Comparison of ENCODE assay signal across 10 cellular contexts in genomic region chr17:60887607-60888028, GRCh38.
DNase-seq lines count a peak whose midpoint lies in the region; ATAC-seq and TF ChIP-seq lines count a peak whose summit lies in the region.
"Had no signal": no experiment of that assay in that cellular context is flagged by ENCODE, and none has a peak within 500 bp of the region (broad histone marks: within the 10 kb centered on the region; RNA-seq: fewer than 3 reads in every experiment).

No MANE protein-coding gene starts in this region.

- no peak overlapping the region for H2BK120ac ChIP-seq in IMR-90 (ENCODE audit: low read depth, low read length)

- peak overlapping the region; percentile 86 for H3K4me3 Mint-ChIP-seq in chondrocyte (ENCODE audit: unreplicated experiment)
- peak overlapping the region; percentile 83 for H3K4me3 Mint-ChIP-seq in neural progenitor cell
- H3K4me3 Mint-ChIP-seq in activated T-helper 17 cell treated with anti-CD3 and anti-CD28 coated beads, Interleukin-2, amount 50 U/mL, for 72 hours: no peak overlapping the region

- no peak overlapping the region for H2AK5ac ChIP-seq in IMR-90 (ENCODE audit: low read depth, low read length)

- no peak overlapping the region for H4K91ac ChIP-seq in IMR-90 (ENCODE audit: insufficient read depth, low read depth, low read length)

- TF ChIP-seq CTCF in IMR-90 (conservative IDR thresholded peaks at IDR 0.05; ENCODE audit: low read depth, low read length) (no peak), chondrocyte (IDR thresholded peaks at IDR 0.05) (no peak), neural progenitor cell (IDR thresholded peaks at IDR 0.05) (no peak), lower leg skin (IDR thresholded peaks at IDR 0.05) (no peak)

- no peak overlapping the region for H3K18ac ChIP-seq in IMR-90 (ENCODE audit: low read depth, low read length)

- no peak overlapping the region for H3K4ac ChIP-seq in IMR-90 (ENCODE audit: low read depth, low read length)

- H3K9me3 ChIP-seq in IMR-90 (ENCODE audit: control insufficient read depth, insufficient read depth, low read length): no peaks in the 10 kb centered on the region
- no peaks in the 10 kb centered on the region for H3K9me3 ChIP-seq in neural progenitor cell (ENCODE audit: low read depth)

- H3K4me1 ChIP-seq in IMR-90 (ENCODE audit: control insufficient read depth, insufficient read depth, low read length): no peaks in the 10 kb centered on the region
- peaks cover 16% of the 10 kb centered on the region for H3K4me1 ChIP-seq in neural progenitor cell

- H3F3A ChIP-seq in neural progenitor cell (ENCODE audit: low read depth): peaks cover 6% of the 10 kb centered on the region

- H3K9me1 ChIP-seq in IMR-90 (ENCODE audit: insufficient read depth, low read length): no peaks in the 10 kb centered on the region

- intact Hi-C loops in IMR-90 (cut with micrococcal nuclease) (no loop called here), lower leg skin (cut with DNase I; ENCODE audit: low total_unique reads) (no loop called here)

- H3K9ac ChIP-seq in IMR-90 (ENCODE audit: low read depth, low read length): no peak overlapping the region
- no peak overlapping the region for H3K9ac ChIP-seq in neural progenitor cell

- H2AFZ ChIP-seq in IMR-90 (replicated peaks; ENCODE audit: low read length, poor library complexity) (no peak overlapping the region), neural progenitor cell (replicated peaks) (peak overlapping the region; percentile 66)

- no peak for TF ChIP-seq RAD21 in IMR-90 (IDR thresholded peaks at IDR 0.05; ENCODE audit: low read length)

- no TSS peak for BruUV-seq in IMR-90 (replicated peaks; lab: Mats Ljungman, UMichigan)

- H3K27ac ChIP-seq in IMR-90 (ENCODE audit: insufficient read depth, low read length) (no peak overlapping the region), neural progenitor cell (no peak overlapping the region)

- ATAC-seq in IMR-90 (ENCODE audit: low read depth): no peak
- no peak for ATAC-seq in activated T-helper 17 cell treated with anti-CD3 and anti-CD28 coated beads, Interleukin-2, amount 50 U/mL, for 72 hours (replicated peaks)

- peaks cover 26% of the 10 kb centered on the region for H3K4me1 Mint-ChIP-seq in chondrocyte (ENCODE audit: low read depth)
- H3K4me1 Mint-ChIP-seq in neural progenitor cell: peaks cover 5% of the 10 kb centered on the region
- no peaks in the 10 kb centered on the region for H3K4me1 Mint-ChIP-seq in activated T-helper 17 cell treated with anti-CD3 and anti-CD28 coated beads, Interleukin-2, amount 50 U/mL, for 72 hours

- H3K36me3 ChIP-seq in IMR-90 (ENCODE audit: control insufficient read depth, insufficient read depth, low read length) (no peaks in the 10 kb centered on the region), neural progenitor cell (no peaks in the 10 kb centered on the region)

- dilution Hi-C loops in IMR-90 (cut with HindIII; ENCODE audit: low sequenced_read_pairs, unreplicated experiment): no loop called here

- H3K27me3 ChIP-seq in IMR-90 (ENCODE audit: control insufficient read depth, insufficient read depth, low read length): no peaks in the 10 kb centered on the region
- no peaks in the 10 kb centered on the region for H3K27me3 ChIP-seq in neural progenitor cell

- no peak overlapping the region for H2BK20ac ChIP-seq in IMR-90 (ENCODE audit: low read depth, low read length)

- peak; percentile 34 for DNase-seq in DMS153 treated with DMSO at 0.1 percent for 48 hours (lab: John Stamatoyannopoulos, UW; ENCODE audit: unreplicated experiment)
- no peak for DNase-seq in DMS153 (lab: John Stamatoyannopoulos, UW)
- no peak for DNase-seq in IMR-90
- DNase-seq in chondrocyte (ENCODE audit: low spot score): no peak
- DNase-seq in neural progenitor cell (ENCODE audit: low spot score): no peak
- DNase-seq in stimulated activated CD4-positive, alpha-beta T cell treated with anti-CD3 and anti-CD28 coated beads, Interleukin-4, amount 100 ng/mL, for 4 hours: no peak
- DNase-seq in lower leg skin (ENCODE audit: low spot score in 2 of 2): no peak
- DNase-seq: 8988T, NCI-H226 had no signal

- POLR2A ChIA-PET in IMR-90 (lab: Charles Lee; ENCODE audit: unreplicated experiment): no interaction called here

- no peak overlapping the region for H3K4me2 ChIP-seq in IMR-90 (ENCODE audit: low read depth, low read length)
- peak overlapping the region; percentile 72 for H3K4me2 ChIP-seq in neural progenitor cell

- H3K79me1 ChIP-seq in IMR-90 (ENCODE audit: low read depth in 1 of 2, low read length in 2 of 2): no peaks in the 10 kb centered on the region

- H3K36me3 Mint-ChIP-seq in chondrocyte (ENCODE audit: low read depth): no peaks in the 10 kb centered on the region
- H3K36me3 Mint-ChIP-seq in neural progenitor cell: no peaks in the 10 kb centered on the region
- H3K36me3 Mint-ChIP-seq in activated T-helper 17 cell treated with anti-CD3 and anti-CD28 coated beads, Interleukin-2, amount 50 U/mL, for 72 hours (ENCODE audit: low read depth): no peaks in the 10 kb centered on the region

- H3K9me3 Mint-ChIP-seq in chondrocyte (ENCODE audit: low read depth) (no peaks in the 10 kb centered on the region), neural progenitor cell (no peaks in the 10 kb centered on the region)
- H3K9me3 Mint-ChIP-seq in activated T-helper 17 cell treated with anti-CD3 and anti-CD28 coated beads, Interleukin-2, amount 50 U/mL, for 72 hours: no peaks in the 10 kb centered on the region

- peaks cover 4% of the 10 kb centered on the region for H3K79me2 ChIP-seq in neural progenitor cell (ENCODE audit: low read depth)

- peak overlapping the region; percentile 82; the same call in 1 of the 2 replicates for H3K14ac ChIP-seq in IMR-90 (replicated peaks; ENCODE audit: low read depth, low read length)

- H3K27me3 Mint-ChIP-seq in chondrocyte (ENCODE audit: low read depth) (no peaks in the 10 kb centered on the region), neural progenitor cell (ENCODE audit: insufficient read depth, low read depth) (peaks cover 3% of the 10 kb centered on the region)
- H3K27me3 Mint-ChIP-seq in activated T-helper 17 cell treated with anti-CD3 and anti-CD28 coated beads, Interleukin-2, amount 50 U/mL, for 72 hours: no peaks in the 10 kb centered on the region

- no peak overlapping the region for H3K4me3 ChIP-seq in IMR-90 (ENCODE audit: insufficient read depth, low read depth, low read length)
- H3K4me3 ChIP-seq in neural progenitor cell: peak overlapping the region; percentile 50
- H3K4me3 ChIP-seq in lower leg skin (ENCODE audit: low read depth, poor library complexity, severe bottlenecking): no peak overlapping the region

- H3K23ac ChIP-seq in IMR-90 (ENCODE audit: low read depth, low read length): no peak overlapping the region

- no peak overlapping the region for H2AK9ac ChIP-seq in IMR-90 (replicated peaks; ENCODE audit: low read depth, low read length, poor library complexity)

- in situ Hi-C loops in IMR-90 (cut with MboI; ENCODE audit: low sequenced_read_pairs): no loop called here

- H2BK5ac ChIP-seq in IMR-90 (ENCODE audit: low read depth, low read length, poor library complexity, severe bottlenecking): no peak overlapping the region

- TF ChIP-seq POLR2A in IMR-90 (IDR thresholded peaks at IDR 0.05; ENCODE audit: low read depth, low read length) (no peak), lower leg skin (IDR thresholded peaks at IDR 0.05) (no peak)

- H4K5ac ChIP-seq in IMR-90 (ENCODE audit: low read depth, low read length): no peak overlapping the region

- no peak overlapping the region for H4K8ac ChIP-seq in IMR-90 (ENCODE audit: low read depth in 2 of 2, low read length in 2 of 2)

- no peak overlapping the region for H2BK15ac ChIP-seq in IMR-90 (ENCODE audit: low read depth, low read length)

- no peak overlapping the region for H3K56ac ChIP-seq in IMR-90 (ENCODE audit: extremely low read depth, insufficient read depth, low read length)

- CTCF ChIA-PET in IMR-90 (lab: Yijun Ruan, JAX): no interaction called here

- no peaks in the 10 kb centered on the region for H4K20me1 ChIP-seq in IMR-90 (ENCODE audit: insufficient read depth, low read length)
- no peaks in the 10 kb centered on the region for H4K20me1 ChIP-seq in neural progenitor cell (ENCODE audit: low read depth)

- H3K27ac Mint-ChIP-seq in chondrocyte (ENCODE audit: unreplicated experiment): peak overlapping the region; percentile 90
- H3K27ac Mint-ChIP-seq in neural progenitor cell: peak overlapping the region; percentile 94
- no peak overlapping the region for H3K27ac Mint-ChIP-seq in activated T-helper 17 cell treated with anti-CD3 and anti-CD28 coated beads, Interleukin-2, amount 50 U/mL, for 72 hours

TF ChIP-seq in IMR-90, 13 proteins besides CTCF, POLR2A, EP300 and RAD21 (continues in another document):
- TF ChIP-seq MAFK (IDR thresholded peaks at IDR 0.05; ENCODE audit: low read depth, low read length) (no peak), SMC3 (IDR thresholded peaks at IDR 0.05; ENCODE audit: low read depth, low read length) (no peak), MAZ (IDR thresholded peaks at IDR 0.05; ENCODE audit: borderline replicate concordance, low read depth, low read length) (no peak), RFX5 (IDR thresholded peaks at IDR 0.05; ENCODE audit: low read depth, low read length) (no peak), CHD1 (IDR thresholded peaks at IDR 0.05; ENCODE audit: low read depth, low read length) (no peak), MXI1 (IDR thresholded peaks at IDR 0.05; ENCODE audit: borderline replicate concordance, low read depth, low read length) (no peak), NFE2L2 (IDR thresholded peaks at IDR 0.05; ENCODE audit: low read depth, low read length) (no peak), USF2 (IDR thresholded peaks at IDR 0.05; ENCODE audit: low read depth, low read length) (no peak), ELK1 (IDR thresholded peaks at IDR 0.05; ENCODE audit: borderline replicate concordance, low read depth, low read length) (no peak), CEBPB (IDR thresholded peaks at IDR 0.05; ENCODE audit: low read depth, low read length) (no peak), BHLHE40 (IDR thresholded peaks at IDR 0.05; ENCODE audit: low read depth, low read length) (no peak)
